16 cellular contexts compared by ENCODE assay signal in the genomic region with DNA sequence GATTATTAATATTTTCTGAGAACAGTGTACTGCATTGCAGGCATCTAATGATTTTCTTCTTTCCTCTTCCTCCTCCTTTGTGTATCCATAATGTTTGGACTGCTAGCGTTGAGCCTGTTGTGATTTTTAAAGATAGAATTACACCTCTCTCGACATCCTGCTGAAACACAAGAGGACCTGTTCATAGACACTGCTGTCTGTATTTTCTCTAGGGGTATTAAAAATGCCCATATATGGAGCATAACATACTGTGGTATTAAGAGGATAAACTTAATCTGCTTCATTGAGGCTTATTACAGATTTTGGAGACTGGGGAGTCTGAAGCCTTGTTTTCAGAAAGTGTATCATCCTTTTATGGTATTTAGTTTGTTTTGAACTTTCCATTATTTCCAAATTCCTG.
"Had no signal": no experiment of that assay in that cellular context is flagged by ENCODE, and none has a peak within 500 bp of the region (broad histone marks: within the 10 kb centered on the region; RNA-seq: fewer than 3 reads in every experiment).

No MANE protein-coding gene starts in this region.

- DNase-seq: activated CD4-positive, alpha-beta T cell treated with anti-CD3 and anti-CD28 coated beads for 4 hours; activated CD8-positive, alpha-beta T cell treated with anti-CD3 and anti-CD28 coated beads for 36 hours; activated effector memory CD4-positive, alpha-beta T cell treated with Interleukin-2 at 50 U/mL for 16 hours; activated naive CD4-positive, alpha-beta T cell treated with anti-CD3 and anti-CD28 coated beads, Interleukin-2, amount 50 U/mL, for 16 hours; activated T-cell treated with anti-CD3 and anti-CD28 coated beads, Interleukin-2, amount 50 U/mL, for 4 hours; adrenal gland; midbrain; psoas muscle; right lobe of liver; stimulated activated CD4-positive, alpha-beta T cell treated with anti-CD3 and anti-CD28 coated beads, Interleukin-4, amount 100 ng/mL, for 4 hours; stimulated activated CD8-positive, alpha-beta memory T cell treated with anti-CD3 and anti-CD28 coated beads, Interleukin-4, amount 100 ng/mL, for 48 hours; stimulated activated naive CD4-positive, alpha-beta T cell treated with Interleukin-2 at 50 U/mL for 16 hours; substantia nigra; uterus had no signal

- H3K9me3 Mint-ChIP-seq: activated CD8-positive, alpha-beta T cell treated with anti-CD3 and anti-CD28 coated beads for 36 hours had no signal

- H3K27ac Mint-ChIP-seq: activated CD8-positive, alpha-beta T cell treated with anti-CD3 and anti-CD28 coated beads for 36 hours had no signal

- H3K4me3 Mint-ChIP-seq: activated CD8-positive, alpha-beta T cell treated with anti-CD3 and anti-CD28 coated beads for 36 hours; activated T-cell treated with anti-CD3 and anti-CD28 coated beads, Interleukin-2, amount 50 U/mL, for 4 hours had no signal

- H3K27me3 Mint-ChIP-seq: activated CD8-positive, alpha-beta T cell treated with anti-CD3 and anti-CD28 coated beads for 36 hours had no signal

- ATAC-seq: activated CD8-positive, alpha-beta T cell treated with anti-CD3 and anti-CD28 coated beads for 36 hours; activated T-cell treated with anti-CD3 and anti-CD28 coated beads, Interleukin-2, amount 50 U/mL, for 4 hours; esophagus mucosa; left lobe of liver; psoas muscle; right lobe of liver had no signal
